In the genomic region with DNA sequence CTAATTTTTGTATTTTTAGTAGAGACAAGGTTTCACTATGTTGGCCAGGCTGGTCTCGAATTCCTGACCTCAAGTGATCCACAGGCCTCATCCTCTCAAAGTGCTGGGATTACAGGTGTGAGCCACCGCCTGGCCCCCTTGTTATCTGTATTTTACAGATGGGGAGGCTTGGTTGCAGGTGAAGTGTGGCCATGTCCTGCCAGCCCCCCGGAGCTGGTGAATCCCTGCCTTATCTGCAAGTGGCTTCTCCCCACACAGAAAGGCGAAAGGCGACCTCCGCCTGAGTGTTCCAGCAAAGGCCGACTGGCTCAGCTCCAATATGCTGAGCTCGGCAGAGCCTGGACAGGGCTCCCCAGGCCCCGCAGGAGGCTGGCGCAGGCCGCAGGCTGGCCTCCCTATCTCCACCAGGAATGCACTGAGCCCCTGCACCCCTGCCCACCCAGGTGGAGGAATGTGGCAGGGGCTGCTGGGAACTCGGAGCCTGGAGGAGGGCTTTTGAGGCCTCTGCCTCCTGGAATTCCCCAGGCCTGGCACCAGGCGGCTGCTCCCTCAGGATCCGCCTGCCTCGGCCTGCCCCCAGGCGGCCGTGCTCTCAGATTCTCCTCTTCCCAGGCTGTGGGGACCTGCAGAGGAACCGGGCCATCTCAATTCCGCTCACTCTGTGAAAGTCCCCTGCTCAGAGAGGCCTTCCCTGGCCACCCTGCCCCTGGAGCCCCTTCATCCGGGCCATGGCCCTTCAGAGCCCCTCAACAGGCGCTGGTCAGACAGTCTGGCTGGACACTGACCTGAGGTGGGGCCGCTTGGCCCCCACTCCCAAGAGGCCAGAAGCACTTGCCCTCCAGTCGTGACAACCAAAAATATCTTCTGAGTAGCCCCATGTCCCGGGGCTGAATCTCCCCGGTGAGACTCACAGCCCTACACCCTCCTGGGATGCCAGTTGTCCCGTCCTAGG, we compare ENCODE assay signal across 2 cellular contexts.
A peak's percentile ranks its signal among the peaks of the same experiment; 100 is the strongest.
TF ChIP-seq lines count a peak whose summit lies in the region.

No MANE protein-coding gene starts in this region.

TF ChIP-seq in HCT116, 20 proteins besides CTCF, POLR2A, EP300 and RAD21:
- TF ChIP-seq ZFX (IDR thresholded peaks at IDR 0.05) (no peak; the same call in 1 of the 2 replicates), JUND (IDR thresholded peaks at IDR 0.05) (no peak), CEBPB (IDR thresholded peaks at IDR 0.05; ENCODE audit: low read depth) (no peak), SP1 (IDR thresholded peaks at IDR 0.05; ENCODE audit: low read depth) (no peak), SIN3A (IDR thresholded peaks at IDR 0.05; ENCODE audit: low read depth) (no peak), FOSL1 (IDR thresholded peaks at IDR 0.05; ENCODE audit: low read depth) (no peak), EZH2phosphoT487 (IDR thresholded peaks at IDR 0.05; ENCODE audit: borderline replicate concordance) (no peak), YY1 (IDR thresholded peaks at IDR 0.05; ENCODE audit: extremely low read depth, insufficient replicate concordance, low read depth, low read length) (no peak), ELF1 (IDR thresholded peaks at IDR 0.05; ENCODE audit: borderline replicate concordance, low read depth) (no peak), ZNF274 (IDR thresholded peaks at IDR 0.05; ENCODE audit: low read depth, low read length) (no peak), EZH2 (IDR thresholded peaks at IDR 0.05) (no peak), SRF (IDR thresholded peaks at IDR 0.05; ENCODE audit: low read depth) (no peak), CBX3 (IDR thresholded peaks at IDR 0.05; ENCODE audit: low read depth) (no peak)
- TF ChIP-seq, protein P1, sequence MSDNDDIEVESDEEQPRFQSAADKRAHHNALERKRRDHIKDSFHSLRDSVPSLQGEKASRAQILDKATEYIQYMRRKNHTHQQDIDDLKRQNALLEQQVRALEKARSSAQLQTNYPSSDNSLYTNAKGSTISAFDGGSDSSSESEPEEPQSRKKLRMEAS (IDR thresholded peaks at IDR 0.05): no peak
- TF ChIP-seq, protein P2, sequence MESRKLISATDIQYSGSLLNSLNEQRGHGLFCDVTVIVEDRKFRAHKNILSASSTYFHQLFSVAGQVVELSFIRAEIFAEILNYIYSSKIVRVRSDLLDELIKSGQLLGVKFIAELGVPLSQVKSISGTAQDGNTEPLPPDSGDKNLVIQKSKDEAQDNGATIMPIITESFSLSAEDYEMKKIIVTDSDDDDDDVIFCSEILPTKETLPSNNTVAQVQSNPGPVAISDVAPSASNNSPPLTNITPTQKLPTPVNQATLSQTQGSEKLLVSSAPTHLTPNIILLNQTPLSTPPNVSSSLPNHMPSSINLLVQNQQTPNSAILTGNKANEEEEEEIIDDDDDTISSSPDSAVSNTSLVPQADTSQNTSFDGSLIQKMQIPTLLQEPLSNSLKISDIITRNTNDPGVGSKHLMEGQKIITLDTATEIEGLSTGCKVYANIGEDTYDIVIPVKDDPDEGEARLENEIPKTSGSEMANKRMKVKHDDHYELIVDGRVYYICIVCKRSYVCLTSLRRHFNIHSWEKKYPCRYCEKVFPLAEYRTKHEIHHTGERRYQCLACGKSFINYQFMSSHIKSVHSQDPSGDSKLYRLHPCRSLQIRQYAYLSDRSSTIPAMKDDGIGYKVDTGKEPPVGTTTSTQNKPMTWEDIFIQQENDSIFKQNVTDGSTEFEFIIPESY (IDR thresholded peaks at IDR 0.05; ENCODE audit: extremely low read depth, insufficient replicate concordance, low read length): no peak
- TF ChIP-seq, protein P3, sequence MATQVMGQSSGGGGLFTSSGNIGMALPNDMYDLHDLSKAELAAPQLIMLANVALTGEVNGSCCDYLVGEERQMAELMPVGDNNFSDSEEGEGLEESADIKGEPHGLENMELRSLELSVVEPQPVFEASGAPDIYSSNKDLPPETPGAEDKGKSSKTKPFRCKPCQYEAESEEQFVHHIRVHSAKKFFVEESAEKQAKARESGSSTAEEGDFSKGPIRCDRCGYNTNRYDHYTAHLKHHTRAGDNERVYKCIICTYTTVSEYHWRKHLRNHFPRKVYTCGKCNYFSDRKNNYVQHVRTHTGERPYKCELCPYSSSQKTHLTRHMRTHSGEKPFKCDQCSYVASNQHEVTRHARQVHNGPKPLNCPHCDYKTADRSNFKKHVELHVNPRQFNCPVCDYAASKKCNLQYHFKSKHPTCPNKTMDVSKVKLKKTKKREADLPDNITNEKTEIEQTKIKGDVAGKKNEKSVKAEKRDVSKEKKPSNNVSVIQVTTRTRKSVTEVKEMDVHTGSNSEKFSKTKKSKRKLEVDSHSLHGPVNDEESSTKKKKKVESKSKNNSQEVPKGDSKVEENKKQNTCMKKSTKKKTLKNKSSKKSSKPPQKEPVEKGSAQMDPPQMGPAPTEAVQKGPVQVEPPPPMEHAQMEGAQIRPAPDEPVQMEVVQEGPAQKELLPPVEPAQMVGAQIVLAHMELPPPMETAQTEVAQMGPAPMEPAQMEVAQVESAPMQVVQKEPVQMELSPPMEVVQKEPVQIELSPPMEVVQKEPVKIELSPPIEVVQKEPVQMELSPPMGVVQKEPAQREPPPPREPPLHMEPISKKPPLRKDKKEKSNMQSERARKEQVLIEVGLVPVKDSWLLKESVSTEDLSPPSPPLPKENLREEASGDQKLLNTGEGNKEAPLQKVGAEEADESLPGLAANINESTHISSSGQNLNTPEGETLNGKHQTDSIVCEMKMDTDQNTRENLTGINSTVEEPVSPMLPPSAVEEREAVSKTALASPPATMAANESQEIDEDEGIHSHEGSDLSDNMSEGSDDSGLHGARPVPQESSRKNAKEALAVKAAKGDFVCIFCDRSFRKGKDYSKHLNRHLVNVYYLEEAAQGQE (IDR thresholded peaks at IDR 0.05; ENCODE audit: low read depth): no peak

TF ChIP-seq in K562, 482 proteins besides CTCF, POLR2A, EP300 and RAD21:
- TF ChIP-seq ZFP1 (CRISPR knock-in tag; IDR thresholded peaks at IDR 0.05) (no peak), POLR2G (IDR thresholded peaks at IDR 0.05; ENCODE audit: low read depth, low read length) (peak; percentile 34), CBFA2T3 (IDR thresholded peaks at IDR 0.05) (peak; percentile 52)
TF ChIP-seq in K562: peak in this region for 2.
